In the genomic region with DNA sequence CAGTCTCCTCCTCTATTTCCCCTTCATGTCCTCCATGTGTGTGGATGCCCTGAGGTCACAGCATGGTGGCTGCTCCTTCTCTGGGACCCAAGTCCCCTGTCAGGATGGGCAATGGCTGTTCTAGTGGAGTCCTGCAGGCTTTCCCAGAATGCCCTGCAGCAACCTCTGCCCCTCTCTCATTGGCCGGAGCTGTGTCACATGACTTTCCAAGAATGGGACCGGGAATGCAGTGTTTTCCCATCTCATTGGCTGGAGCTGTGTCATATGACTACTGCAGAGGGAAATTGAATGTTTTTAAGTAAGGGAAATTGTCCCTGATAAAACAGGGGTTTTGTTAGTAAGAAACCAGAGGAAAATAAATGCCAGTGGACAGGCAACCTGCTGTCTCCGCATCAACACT, we compare ENCODE assay signal across 24 cellular contexts.
"Had no signal": no experiment of that assay in that cellular context is flagged by ENCODE, and none has a peak within 500 bp of the region (broad histone marks: within the 10 kb centered on the region; RNA-seq: fewer than 3 reads in every experiment).

No MANE protein-coding gene starts in this region.

- DNase-seq: activated CD4-positive, alpha-beta T cell treated with anti-CD3 and anti-CD28 coated beads for 36 hours; activated CD4-positive, alpha-beta T cell treated with anti-CD3 and anti-CD28 coated beads, Interleukin-2, amount 10 ng/mL, durations not matched to agents 7 days and 5 days; activated CD4-positive, alpha-beta T cell treated with anti-CD3 and anti-CD28 coated beads, Interleukin-2, amount 50 U/mL, for 48 hours; activated gamma-delta T cell; activated naive CD4-positive, alpha-beta T cell treated with Interleukin-2 at 50 U/mL for 16 hours; activated naive CD8-positive, alpha-beta T cell treated with anti-CD3 and anti-CD28 coated beads, Interleukin-2, amount 10 ng/mL, durations not matched to agents 7 days and 5 days; activated T-cell treated with anti-CD3 and anti-CD28 coated beads, Interleukin-2, amount 50 U/mL, for 24 hours; amygdala; NCI-H1105; NCI-H1436; NCI-H1694; NCI-H1930; NCI-H2081 treated with DMSO at 0.1 percent for 48 hours; NCI-H226; NCI-H524 treated with DMSO at 0.1 percent for 48 hours; SHP77; SJCRH30; T1000 had no signal

- H3K4me3 ChIP-seq: ascending aorta, cardiac muscle cell, SJCRH30, SK-N-MC had no signal

- ATAC-seq: activated CD4-positive, alpha-beta T cell treated with anti-CD3 and anti-CD28 coated beads for 36 hours; activated CD4-positive, CD25-positive, alpha-beta regulatory T cell treated with anti-CD3 and anti-CD28 coated beads, Interleukin-2, amount 50 U/mL, for 24 hours; activated CD8-positive, alpha-beta T cell treated with anti-CD3 and anti-CD28 coated beads, Interleukin-2, amount 10 ng/mL, durations not matched to agents 7 days and 5 days; Panc1 had no signal

- H3K27ac ChIP-seq: ascending aorta, cardiac muscle cell, SJCRH30, SK-N-MC had no signal
